ENCODE assay signal across 8 cellular contexts in the genomic region with DNA sequence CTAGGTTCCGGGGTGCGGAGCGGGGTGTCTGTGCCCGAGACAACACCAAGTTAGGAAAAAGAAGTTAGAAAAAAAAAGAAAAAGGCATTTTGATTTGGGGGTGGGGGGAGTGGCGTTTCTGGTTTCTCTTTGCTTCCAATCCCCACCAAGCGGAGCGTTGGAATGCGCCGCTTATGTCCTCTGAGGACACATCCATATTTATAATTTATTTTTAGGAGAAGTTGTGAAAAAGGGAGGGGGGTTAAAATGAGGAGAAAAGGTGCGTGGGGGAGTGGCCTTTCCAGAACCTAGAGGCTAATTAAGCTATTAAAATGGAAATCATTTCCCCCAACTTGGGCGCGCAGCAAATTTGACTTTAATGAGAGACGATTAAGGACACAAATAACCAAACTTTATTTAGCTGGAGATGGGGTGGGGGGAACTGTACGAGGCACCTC.
DNase-seq lines count a peak whose midpoint lies in the region; ATAC-seq, FAIRE-seq and TF ChIP-seq lines count a peak whose summit lies in the region.

No MANE protein-coding gene starts in this region.

- no peak overlapping the region for H3K27ac Mint-ChIP-seq in activated naive CD4-positive, alpha-beta T cell treated with anti-CD3 and anti-CD28 coated beads for 36 hours

- no peak for DNase-seq in activated naive CD4-positive, alpha-beta T cell treated with anti-CD3 and anti-CD28 coated beads for 36 hours
- no peak for DNase-seq in activated naive CD4-positive, alpha-beta T cell treated with anti-CD3 and anti-CD28 coated beads, Interleukin-2, amount 50 U/mL, for 16 hours
- DNase-seq in astrocyte of the cerebellum (ENCODE audit: low read depth) (no peak), HepG2 (ENCODE audit: low spot score) (no peak), tibial nerve (ENCODE audit: low spot score in 2 of 2) (no peak), posterior cingulate gyrus (no peak)

- no peak overlapping the region for H2AFZ ChIP-seq in HepG2 (ENCODE audit: low read length)

- TF ChIP-seq RAD21 in HepG2 (CRISPR knock-in tag; IDR thresholded peaks at IDR 0.05) = no peak; the same call in 1 of the 2 replicates

- no peak for TF ChIP-seq CTCF in astrocyte of the cerebellum (IDR thresholded peaks at IDR 0.05; ENCODE audit: low read depth, low read length, missing control alignments)
- no peak for TF ChIP-seq CTCF in HepG2 (CRISPR knock-in tag; IDR thresholded peaks at IDR 0.05)
- TF ChIP-seq CTCF in tibial nerve (IDR thresholded peaks at IDR 0.05) = no peak

- H4K20me1 ChIP-seq in HepG2 (ENCODE audit: insufficient read depth, low read length) = peaks cover 31% of the 10 kb centered on the region; the same call in 1 of the 2 replicates

- H3K27me3 ChIP-seq in HepG2 (ENCODE audit: control insufficient read depth in 1 of 2, insufficient read depth in 2 of 2, low read length in 2 of 2) (peaks cover 0 to 4% of the 10 kb centered on the region in 2 experiments; a peak in 2 of 5 replicates), tibial nerve (no peaks in the 10 kb centered on the region)

- H3K9me3 Mint-ChIP-seq in activated naive CD4-positive, alpha-beta T cell treated with anti-CD3 and anti-CD28 coated beads for 36 hours = no peaks in the 10 kb centered on the region

- H3K27ac ChIP-seq in HepG2 (ENCODE audit: extremely low read length, insufficient read depth, low read length) (peak overlapping the region; percentile 56), tibial nerve (peak overlapping the region; percentile 30 to 82 (median 78))

- no peaks in the 10 kb centered on the region for H3K9me3 ChIP-seq in HepG2 (ENCODE audit: low read length)
- H3K9me3 ChIP-seq in tibial nerve = no peaks in the 10 kb centered on the region

- H3K27me3 Mint-ChIP-seq in activated naive CD4-positive, alpha-beta T cell treated with anti-CD3 and anti-CD28 coated beads for 36 hours (ENCODE audit: low read depth) = no peaks in the 10 kb centered on the region

- in situ Hi-C loops in astrocyte of the cerebellum (cut with HindIII; ENCODE audit: low sequenced_read_pairs) = no loop called here
- in situ Hi-C loops in HepG2 (cut with HindIII; ENCODE audit: extremely low pct_ligation_motif_present, low pct_unique_long_range_greater_than_20kb) = loop anchor here (5.0 kb wide), 1 partner anchor 224 kb away; no protein-coding TSS in a partner anchor

- H3K9ac ChIP-seq in HepG2 (ENCODE audit: insufficient read depth, low read depth, low read length) = peak overlapping the region; percentile 81

- H3K4me3 ChIP-seq in astrocyte of the cerebellum (ENCODE audit: low read depth, low read length) (peak overlapping the region; percentile 80), HepG2 (replicated peaks in 1 of 3; ENCODE audit: insufficient read depth in 1 of 3, low read depth in 2 of 3, low read length in 3 of 3) (peak overlapping the region; percentile 82 to 91 (median 83)), tibial nerve (peak overlapping the region; percentile 69 to 86 (median 76))

- CTCF ChIA-PET in activated naive CD4-positive, alpha-beta T cell treated with anti-CD3 and anti-CD28 coated beads for 36 hours (lab: Charles Lee) = interaction anchor here (2.0 kb wide), 1 partner anchor 18 kb away, joined by 7 read pairs; no protein-coding TSS in a partner anchor
- CTCF ChIA-PET in HepG2 (lab: Yijun Ruan, JAX; ENCODE audit: low intra/inter-chr PET ratio, low total read pairs) = no interaction called here

- peaks cover 35% of the 10 kb centered on the region for H3K4me1 Mint-ChIP-seq in activated naive CD4-positive, alpha-beta T cell treated with anti-CD3 and anti-CD28 coated beads for 36 hours (ENCODE audit: low read depth)

- no peak for FAIRE-seq in HepG2 (lab: Jason Lieb, UNC)

- peak overlapping the region; percentile 71 for H3K4me3 Mint-ChIP-seq in activated naive CD4-positive, alpha-beta T cell treated with anti-CD3 and anti-CD28 coated beads for 36 hours

- peaks cover 55% of the 10 kb centered on the region for H3K79me2 ChIP-seq in HepG2 (ENCODE audit: insufficient read depth, low read length)

- BruUV-seq in HepG2 (replicated peaks; lab: Mats Ljungman, UMichigan) = TSS peak; percentile 48

- intact Hi-C loops in activated naive CD4-positive, alpha-beta T cell treated with anti-CD3 and anti-CD28 coated beads for 36 hours (cut with micrococcal nuclease) = loop anchor here (5.0 to 10.0 kb wide), 3 partner anchors 56 to 386 kb away; no protein-coding TSS in a partner anchor
- intact Hi-C loops in HepG2 (cut with micrococcal nuclease; ENCODE audit: unreplicated experiment) = loop anchor here (5.0 kb wide), 3 partner anchors 59 to 184 kb away; no protein-coding TSS in a partner anchor
- intact Hi-C loops in posterior cingulate gyrus (cut with DNase I) = loop anchor here (10.0 kb wide), 1 partner anchor 332 kb away; a partner anchor contains a TSS

- TF ChIP-seq POLR2A in HepG2 (IDR thresholded peaks at IDR 0.05; ENCODE audit: insufficient read depth in 1 of 2, low read depth in 2 of 2, low read length in 2 of 2) (no peak), tibial nerve (IDR thresholded peaks at IDR 0.05) (no peak)

- no peaks in the 10 kb centered on the region for H3K36me3 Mint-ChIP-seq in activated naive CD4-positive, alpha-beta T cell treated with anti-CD3 and anti-CD28 coated beads for 36 hours (ENCODE audit: low read depth)

- POLR2A ChIA-PET in HepG2 (lab: Yijun Ruan, JAX) = interaction anchor here (1.2 to 1.7 kb wide), 4 partner anchors 17 to 329 kb away, joined by 3 to 5 read pairs (median 4); no protein-coding TSS in a partner anchor

- ATAC-seq in HepG2 = no peak
- no peak for ATAC-seq in HG02884 (IDR thresholded peaks at IDR 0.05; ENCODE audit: unreplicated experiment)
- ATAC-seq in GM21576 (IDR thresholded peaks at IDR 0.05; ENCODE audit: unreplicated experiment) = no peak

- H3K4me1 ChIP-seq in HepG2 (ENCODE audit: insufficient read depth, low read length) = peaks cover 72% of the 10 kb centered on the region
- peaks cover 0 to 49% (median 18%) of the 10 kb centered on the region in 4 donors for H3K4me1 ChIP-seq in tibial nerve

- TF ChIP-seq EP300 in HepG2 (IDR thresholded peaks at IDR 0.05; ENCODE audit: low read depth in 2 of 2, low read length in 2 of 2) (no peak), HepG2 (CRISPR knock-in tag; IDR thresholded peaks at IDR 0.05; ENCODE audit: borderline replicate concordance) (no peak), tibial nerve (IDR thresholded peaks at IDR 0.05) (no peak)

- H3K36me3 ChIP-seq in HepG2 (replicated peaks in 1 of 2; ENCODE audit: control insufficient read depth in 1 of 2, insufficient read depth in 2 of 2, low read length in 2 of 2) (no peaks in the 10 kb centered on the region), tibial nerve (no peaks in the 10 kb centered on the region)

- WGBS in HepG2 (ENCODE audit: low lambda C conversion rate) = 10% methylated on average over 14 of the region's 14 CpGs
- WGBS in tibial nerve, 2 donors = 6 to 7% methylated on average over 14 of the region's 14 CpGs

- H3K4me2 ChIP-seq in HepG2 (ENCODE audit: low read depth, low read length) = peak overlapping the region; percentile 88

TF ChIP-seq in HepG2, 621 proteins besides CTCF, POLR2A, EP300 and RAD21 (continues in another document):
- no peak for TF ChIP-seq RFXANK (CRISPR knock-in tag; IDR thresholded peaks at IDR 0.05)
- TF ChIP-seq, protein P1, sequence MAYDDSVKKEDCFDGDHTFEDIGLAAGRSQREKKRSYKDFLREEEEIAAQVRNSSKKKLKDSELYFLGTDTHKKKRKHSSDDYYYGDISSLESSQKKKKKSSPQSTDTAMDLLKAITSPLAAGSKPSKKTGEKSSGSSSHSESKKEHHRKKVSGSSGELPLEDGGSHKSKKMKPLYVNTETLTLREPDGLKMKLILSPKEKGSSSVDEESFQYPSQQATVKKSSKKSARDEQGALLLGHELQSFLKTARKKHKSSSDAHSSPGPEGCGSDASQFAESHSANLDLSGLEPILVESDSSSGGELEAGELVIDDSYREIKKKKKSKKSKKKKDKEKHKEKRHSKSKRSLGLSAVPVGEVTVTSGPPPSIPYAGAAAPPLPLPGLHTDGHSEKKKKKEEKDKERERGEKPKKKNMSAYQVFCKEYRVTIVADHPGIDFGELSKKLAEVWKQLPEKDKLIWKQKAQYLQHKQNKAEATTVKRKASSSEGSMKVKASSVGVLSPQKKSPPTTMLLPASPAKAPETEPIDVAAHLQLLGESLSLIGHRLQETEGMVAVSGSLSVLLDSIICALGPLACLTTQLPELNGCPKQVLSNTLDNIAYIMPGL (CRISPR knock-in tag; IDR thresholded peaks at IDR 0.05; ENCODE audit: borderline replicate concordance in 1 of 2, low read depth in 1 of 2) = 0 out of 4 replicates have a peak, but pooled peaks of 1 of the 2 experiments have one; percentile 0
- TF ChIP-seq, protein P2, sequence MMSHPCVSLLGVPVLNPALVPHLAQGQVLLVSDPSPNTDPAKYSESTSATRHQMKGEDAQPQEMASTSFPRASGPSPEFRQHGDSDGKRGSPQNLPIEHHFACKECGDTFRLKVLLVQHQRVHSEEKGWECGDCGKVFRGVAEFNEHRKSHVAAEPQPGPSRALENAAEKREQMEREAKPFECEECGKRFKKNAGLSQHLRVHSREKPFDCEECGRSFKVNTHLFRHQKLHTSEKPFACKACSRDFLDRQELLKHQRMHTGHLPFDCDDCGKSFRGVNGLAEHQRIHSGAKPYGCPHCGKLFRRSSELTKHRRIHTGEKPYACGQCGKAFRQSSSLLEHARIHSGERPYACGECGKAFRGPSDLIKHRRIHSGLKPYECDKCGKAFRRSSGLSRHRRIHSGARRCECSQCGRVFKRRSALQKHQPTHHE (CRISPR knock-in tag; IDR thresholded peaks at IDR 0.05; ENCODE audit: borderline replicate concordance) = no peak
- TF ChIP-seq ZSCAN30 (CRISPR knock-in tag; IDR thresholded peaks at IDR 0.05) = 0 out of 2 replicates have a peak, but pooled peaks have one; percentile 13
- peak; percentile 12; the same call in 1 of the 2 replicates for TF ChIP-seq FOXC1 (CRISPR knock-in tag; IDR thresholded peaks at IDR 0.05; ENCODE audit: borderline replicate concordance)
- peak; percentile 11; the same call in 1 of the 2 replicates for TF ChIP-seq ZNF790 (CRISPR knock-in tag; IDR thresholded peaks at IDR 0.05; ENCODE audit: borderline replicate concordance)
- 0 out of 2 replicates have a peak, but pooled peaks have one; percentile 27 for TF ChIP-seq ZNF572 (CRISPR knock-in tag; IDR thresholded peaks at IDR 0.05)
